Comparison of ENCODE assay signal across 37 cellular contexts in the genomic region with DNA sequence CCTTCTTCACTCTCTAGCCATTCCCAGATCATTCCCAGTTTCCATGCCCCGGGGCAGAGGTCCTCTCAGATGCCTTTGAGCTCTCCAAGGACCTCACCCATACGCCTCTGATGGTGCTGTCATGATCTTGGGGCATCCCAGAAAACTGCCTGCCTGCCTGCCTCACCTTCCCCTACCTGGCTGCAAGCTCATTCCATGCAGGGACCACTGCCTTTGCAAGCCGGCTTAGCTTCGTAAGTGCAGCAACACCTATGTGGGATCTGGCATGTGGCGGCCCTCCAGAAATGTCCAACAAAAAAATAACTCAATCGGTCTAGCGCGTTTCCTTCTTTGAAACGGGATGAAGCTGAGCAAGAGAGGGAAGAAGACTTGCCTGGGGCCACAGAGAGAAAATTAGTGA. TPM values are rescaled to one million over a fixed set of nuclear protein-coding genes. Genes with fewer than 3 reads are reported as not detected.
"Had no signal": no experiment of that assay in that cellular context is flagged by ENCODE, and none has a peak within 500 bp of the region (broad histone marks: within the 10 kb centered on the region; RNA-seq: fewer than 3 reads in every experiment).

No MANE protein-coding gene starts in this region.

- H3K36me3 Mint-ChIP-seq: activated CD4-positive, alpha-beta memory T cell treated with anti-CD3 and anti-CD28 coated beads for 36 hours; activated naive CD8-positive, alpha-beta T cell treated with anti-CD3 and anti-CD28 coated beads for 36 hours had no signal

- H3K27me3 ChIP-seq: brain microvascular endothelial cell had no signal

- H3K4me1 Mint-ChIP-seq: activated B cell treated with CpG ODN at 0.5 μM for 24 hours; activated naive CD8-positive, alpha-beta T cell treated with anti-CD3 and anti-CD28 coated beads for 36 hours; central memory CD8-positive, alpha-beta T cell had no signal

- H3K4me3 Mint-ChIP-seq: activated B cell treated with CpG ODN at 0.5 μM for 24 hours; activated CD4-positive, alpha-beta memory T cell treated with anti-CD3 and anti-CD28 coated beads for 36 hours; activated naive CD8-positive, alpha-beta T cell treated with anti-CD3 and anti-CD28 coated beads for 36 hours; activated T-cell treated with anti-CD3 and anti-CD28 coated beads, Interleukin-2, amount 50 U/mL, for 72 hours; central memory CD8-positive, alpha-beta T cell had no signal

- H3K9me3 Mint-ChIP-seq: activated B cell treated with CpG ODN at 0.5 μM for 24 hours; activated CD4-positive, alpha-beta memory T cell treated with anti-CD3 and anti-CD28 coated beads for 36 hours; activated naive CD8-positive, alpha-beta T cell treated with anti-CD3 and anti-CD28 coated beads for 36 hours; activated T-cell treated with anti-CD3 and anti-CD28 coated beads, Interleukin-2, amount 50 U/mL, for 72 hours; activated T-helper 2 cell treated with anti-CD3 and anti-CD28 coated beads, Interferon-gamma antibody, Interleukin-2, Interleukin-4, amounts not matched to agents 10 μg/mL and 5 μg/mL and 100 μg/mL, durations not matched to agents 14 hours and 24 hours and 36 hours; central memory CD8-positive, alpha-beta T cell had no signal

- H3K27ac ChIP-seq: brain microvascular endothelial cell, PC-9, RWPE1, VCaP had no signal

- H3K36me3 ChIP-seq: brain microvascular endothelial cell had no signal

- DNase-seq: activated B cell treated with CpG ODN at 0.5 μM for 24 hours; activated CD4-positive, alpha-beta memory T cell treated with anti-CD3 and anti-CD28 coated beads for 36 hours; activated CD4-positive, alpha-beta T cell treated with anti-CD3 and anti-CD28 coated beads for 4 hours; activated CD4-positive, alpha-beta T cell treated with anti-CD3 and anti-CD28 coated beads, Interleukin-2, amount 50 U/mL, for 1 hour; activated CD4-positive, CD25-positive, alpha-beta regulatory T cell treated with anti-CD3 and anti-CD28 coated beads, Interleukin-2, amount 50 U/mL, for 72 hours; activated naive CD4-positive, alpha-beta T cell; activated naive CD4-positive, alpha-beta T cell treated with anti-CD3 and anti-CD28 coated beads, Interleukin-2, amount 50 U/mL, for 16 hours; activated naive CD8-positive, alpha-beta T cell treated with anti-CD3 and anti-CD28 coated beads for 36 hours; activated T-cell treated with anti-CD3 and anti-CD28 coated beads, Interleukin-2, amount 50 U/mL, for 1 hour; activated T-cell treated with anti-CD3 and anti-CD28 coated beads, Interleukin-2, amount 50 U/mL, for 72 hours; amniotic stem cell; aorta; brain microvascular endothelial cell; NCI-H1092 treated with DMSO at 0.1 percent for 48 hours; NCI-H1417; NCI-H146; NCI-H187; NCI-H2029 treated with DMSO at 0.1 percent for 48 hours; NCI-H2107; NCI-H2171; NCI-H510A; NCI-H526; NCI-H748 treated with DMSO at 0.1 percent for 48 hours; NK-92 treated with Interleukin-12 subunit alpha and Interleukin-12 subunit beta, amount 100 ng/mL, for 24 hours; PC-9; SIG-M5; T-helper 1 cell; T-helper 2 cell; T-helper 9 cell had no signal

- ATAC-seq: activated T-cell treated with anti-CD3 and anti-CD28 coated beads, Interleukin-2, amount 50 U/mL, for 72 hours; Right ventricle myocardium inferior; SK-N-SH treated with all-trans-retinoic acid at 6 μM for 48 hours had no signal

- H3K27ac Mint-ChIP-seq: activated B cell treated with CpG ODN at 0.5 μM for 24 hours; activated CD4-positive, alpha-beta memory T cell treated with anti-CD3 and anti-CD28 coated beads for 36 hours; activated naive CD8-positive, alpha-beta T cell treated with anti-CD3 and anti-CD28 coated beads for 36 hours; activated T-cell treated with anti-CD3 and anti-CD28 coated beads, Interleukin-2, amount 50 U/mL, for 72 hours; activated T-helper 2 cell treated with anti-CD3 and anti-CD28 coated beads, Interferon-gamma antibody, Interleukin-2, Interleukin-4, amounts not matched to agents 10 μg/mL and 5 μg/mL and 100 μg/mL, durations not matched to agents 14 hours and 24 hours and 36 hours had no signal

- H2AFZ ChIP-seq: PC-9 had no signal

- H3K4me2 ChIP-seq: PC-9 had no signal

- H3K27me3 Mint-ChIP-seq: central memory CD8-positive, alpha-beta T cell had no signal

- FAIRE-seq: RCC 7860 had no signal

- H3K4me3 ChIP-seq: PC-9 had no signal

RNA-seq across cellular contexts. Expression of gene C4orf50, which starts 53.0 kb away (rescaled TPM):
- total RNA-seq: activated B cell treated with CpG ODN at 0.5 μM for 24 hours; activated naive CD8-positive, alpha-beta T cell treated with anti-CD3 and anti-CD28 coated beads for 36 hours; M059J; PC-9; Right ventricle myocardium inferior had no signal
- polyA plus RNA-seq: aorta had no signal
